ENCODE assay signal across 9 cellular contexts in the genomic region with DNA sequence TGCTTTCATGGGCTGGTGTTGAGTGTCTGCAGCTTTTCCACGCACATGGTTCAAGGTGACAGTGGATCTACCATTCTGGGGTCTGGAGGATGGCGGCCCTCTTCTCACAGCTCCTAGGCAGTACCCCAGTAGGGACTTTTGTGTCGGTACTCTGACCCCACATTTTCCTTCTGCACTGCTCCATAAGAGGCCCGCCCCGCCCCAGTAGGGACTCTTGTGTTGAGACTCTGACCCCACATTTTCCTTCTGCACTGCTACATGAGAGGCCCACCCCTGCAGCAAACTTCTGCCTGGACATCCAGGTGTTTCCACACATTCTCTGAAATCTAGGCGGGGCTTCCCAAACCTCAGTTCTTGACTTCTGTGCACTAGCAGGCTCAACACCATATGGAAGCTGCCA.
"Had no signal": no experiment of that assay in that cellular context is flagged by ENCODE, and none has a peak within 500 bp of the region (broad histone marks: within the 10 kb centered on the region; RNA-seq: fewer than 3 reads in every experiment).

No MANE protein-coding gene starts in this region.

- ATAC-seq: GM23338, HCT116 had no signal

- DNase-seq: GM23248, GOT3, H7, H9, HCEC 1CT, HFFc6 had no signal

- H3K4me3 Mint-ChIP-seq: GM23338, H9, HFFc6 had no signal

- H3K36me3 ChIP-seq: HAP-1 had no signal

- H3K4me3 ChIP-seq: GM23248, GM23338, HAP-1 had no signal

- H3K4me1 ChIP-seq: HAP-1 had no signal

- H3K27ac Mint-ChIP-seq: GM23338, HFFc6 had no signal

- H3K4me1 Mint-ChIP-seq: GM23338, H9 had no signal

- H3K27ac ChIP-seq: GM23248 had no signal

- H3K9me3 ChIP-seq: HAP-1 had no signal
